ENCODE assay signal across 12 cellular contexts in genomic region chr2:191759200-191759507, GRCh38.
A peak's percentile ranks its signal among the peaks of the same experiment; 100 is the strongest.
DNase-seq lines count a peak whose midpoint lies in the region; ATAC-seq and TF ChIP-seq lines count a peak whose summit lies in the region.
"Had no signal": no experiment of that assay in that cellular context is flagged by ENCODE, and none has a peak within 500 bp of the region (broad histone marks: within the 10 kb centered on the region; RNA-seq: fewer than 3 reads in every experiment).

No MANE protein-coding gene starts in this region.

- no peaks in the 10 kb centered on the region for H3K36me3 Mint-ChIP-seq in type B pancreatic cell
- H3K36me3 Mint-ChIP-seq: activated naive CD8-positive, alpha-beta T cell treated with anti-CD3 and anti-CD28 coated beads, Interleukin-2, amount 10 ng/mL, durations not matched to agents 7 days and 5 days had no signal

- TF ChIP-seq CTCF in VCaP (conservative IDR thresholded peaks at IDR 0.05), result peak; percentile 14; the same call in 1 of the 2 replicates
- peak; percentile 12 for TF ChIP-seq CTCF in type B pancreatic cell (conservative IDR thresholded peaks at IDR 0.05)

- DNase-seq in type B pancreatic cell (ENCODE audit: extremely low spot score, unreplicated experiment), result no peak
- DNase-seq in dedifferentiated amniotic fluid mesenchymal stem cell (ENCODE audit: extremely low spot score), result no peak
- DNase-seq in NCI-H1417 treated with DMSO at 0.1 percent for 48 hours (lab: John Stamatoyannopoulos, UW), result no peak
- DNase-seq: hippocampal formation, NCI-H1105 had no signal

- H3K9me3 Mint-ChIP-seq in type B pancreatic cell, result no peaks in the 10 kb centered on the region
- H3K9me3 Mint-ChIP-seq: activated naive CD8-positive, alpha-beta T cell treated with anti-CD3 and anti-CD28 coated beads, Interleukin-2, amount 10 ng/mL, durations not matched to agents 7 days and 5 days had no signal

- ATAC-seq in GM18511 (IDR thresholded peaks at IDR 0.05; ENCODE audit: unreplicated experiment) (peak; percentile 9), HG02973 (IDR thresholded peaks at IDR 0.05; ENCODE audit: unreplicated experiment) (peak; percentile 4), GM21423 (IDR thresholded peaks at IDR 0.05; ENCODE audit: unreplicated experiment) (no peak)

- H3K27ac Mint-ChIP-seq in type B pancreatic cell, result no peak overlapping the region
- H3K27ac Mint-ChIP-seq: activated naive CD8-positive, alpha-beta T cell treated with anti-CD3 and anti-CD28 coated beads, Interleukin-2, amount 10 ng/mL, durations not matched to agents 7 days and 5 days had no signal

- no peaks in the 10 kb centered on the region for H3K4me1 Mint-ChIP-seq in type B pancreatic cell (ENCODE audit: unreplicated experiment)

- H3K27ac ChIP-seq in VCaP, result no peak overlapping the region
- H3K27ac ChIP-seq: body of pancreas, thoracic aorta had no signal

- no peaks in the 10 kb centered on the region for H3K27me3 Mint-ChIP-seq in type B pancreatic cell

- H3K4me3 Mint-ChIP-seq in type B pancreatic cell, result no peak overlapping the region
